In genomic region chr6:392441-393390, GRCh38 we compare ENCODE assay signal across 1 cellular context.
TF ChIP-seq lines count a peak whose summit lies in the region.

No MANE protein-coding gene starts in this region.

TF ChIP-seq in WTC11, 78 proteins besides CTCF, POLR2A, EP300 and RAD21 (continued from another document):
- no peak for TF ChIP-seq AR (CRISPR knock-in tag; IDR thresholded peaks at IDR 0.05)
- no peak for TF ChIP-seq ATF1 (CRISPR knock-in tag; IDR thresholded peaks at IDR 0.05)
- TF ChIP-seq PRRX2 (CRISPR knock-in tag; IDR thresholded peaks at IDR 0.05), result no peak
- peak; percentile 88 for TF ChIP-seq ZNF281 (CRISPR knock-in tag; IDR thresholded peaks at IDR 0.05)
- peak; percentile 52; the same call in 1 of the 2 replicates for TF ChIP-seq JUN (CRISPR knock-in tag; IDR thresholded peaks at IDR 0.05)
- peak; percentile 89; the same call in 1 of the 2 replicates for TF ChIP-seq E2F1 (CRISPR knock-in tag; IDR thresholded peaks at IDR 0.05)
- TF ChIP-seq FOXP1 (CRISPR knock-in tag; IDR thresholded peaks at IDR 0.05; ENCODE audit: borderline replicate concordance), result peak; percentile 87
- peak; percentile 77 for TF ChIP-seq MAX (CRISPR knock-in tag; IDR thresholded peaks at IDR 0.05)
- peak; percentile 65; the same call in 1 of the 2 replicates for TF ChIP-seq SMAD3 (CRISPR knock-in tag; IDR thresholded peaks at IDR 0.05; ENCODE audit: borderline replicate concordance)
- no peak for TF ChIP-seq NFYB (CRISPR knock-in tag; conservative IDR thresholded peaks at IDR 0.05; ENCODE audit: low read depth)
- TF ChIP-seq CREB1 (CRISPR knock-in tag; IDR thresholded peaks at IDR 0.05), result peak; percentile 77; the same call in 1 of the 2 replicates
- peak; percentile 75 for TF ChIP-seq NR2C2 (CRISPR knock-in tag; IDR thresholded peaks at IDR 0.05)
- TF ChIP-seq HMGXB4 (CRISPR knock-in tag; IDR thresholded peaks at IDR 0.05), result peak; percentile 67; the same call in 1 of the 2 replicates
- TF ChIP-seq TP53 (CRISPR knock-in tag; IDR thresholded peaks at IDR 0.05), result peak; percentile 43; the same call in 1 of the 2 replicates
- TF ChIP-seq ZNF671 (CRISPR knock-in tag; IDR thresholded peaks at IDR 0.05), result no peak
- TF ChIP-seq ATF2 (CRISPR knock-in tag; IDR thresholded peaks at IDR 0.05; ENCODE audit: borderline replicate concordance, low read depth), result no peak
- peak; percentile 59; the same call in 1 of the 2 replicates for TF ChIP-seq E2F5 (CRISPR knock-in tag; IDR thresholded peaks at IDR 0.05)
- no peak for TF ChIP-seq NFATC4 (CRISPR knock-in tag; IDR thresholded peaks at IDR 0.05)
- TF ChIP-seq GTF2I (CRISPR knock-in tag; conservative IDR thresholded peaks at IDR 0.05), result no peak
- peak; percentile 56; the same call in 1 of the 2 replicates for TF ChIP-seq MYBL2 (CRISPR knock-in tag; IDR thresholded peaks at IDR 0.05)
- TF ChIP-seq NR1H2 (CRISPR knock-in tag; IDR thresholded peaks at IDR 0.05), result no peak; the same call in 1 of the 2 replicates
- no peak for TF ChIP-seq AFF4 (CRISPR knock-in tag; IDR thresholded peaks at IDR 0.05; ENCODE audit: borderline replicate concordance)
- no peak for TF ChIP-seq ERG (CRISPR knock-in tag; IDR thresholded peaks at IDR 0.05)
- TF ChIP-seq E2F4 (CRISPR knock-in tag; IDR thresholded peaks at IDR 0.05; ENCODE audit: borderline replicate concordance, low read depth), result no peak
- no peak for TF ChIP-seq ZSCAN18 (CRISPR knock-in tag; IDR thresholded peaks at IDR 0.05)
- no peak for TF ChIP-seq GRHL2 (CRISPR knock-in tag; IDR thresholded peaks at IDR 0.05; ENCODE audit: insufficient replicate concordance, severe bottlenecking)
- no peak for TF ChIP-seq ZNF396 (CRISPR knock-in tag; IDR thresholded peaks at IDR 0.05; ENCODE audit: borderline replicate concordance)
- no peak for TF ChIP-seq NR3C1 (CRISPR knock-in tag; conservative IDR thresholded peaks at IDR 0.05; ENCODE audit: low read depth)
- TF ChIP-seq ELF4 (CRISPR knock-in tag; IDR thresholded peaks at IDR 0.05; ENCODE audit: low read depth), result 0 out of 2 replicates have a peak, but pooled peaks have one; percentile 21
